Comparison of ENCODE assay signal across 8 cellular contexts in genomic region chr4:1347410-1347864, GRCh38. TPM values are rescaled to one million over a fixed set of nuclear protein-coding genes. Genes with fewer than 3 reads are reported as not detected.
A peak's percentile ranks its signal among the peaks of the same experiment; 100 is the strongest.
DNase-seq lines count a peak whose midpoint lies in the region; ATAC-seq and TF ChIP-seq lines count a peak whose summit lies in the region.

No MANE protein-coding gene starts in this region.

- no peaks in the 10 kb centered on the region; a peak in 1 of 4 replicates for H3K36me3 ChIP-seq in HCT116 (ENCODE audit: control insufficient read depth in 1 of 2, insufficient read depth in 2 of 2, low read length in 2 of 2)

- peak overlapping the region; percentile 82 for H3K27ac Mint-ChIP-seq in activated CD4-positive, alpha-beta T cell treated with anti-CD3 and anti-CD28 coated beads for 36 hours
- peak overlapping the region; percentile 87 for H3K27ac Mint-ChIP-seq in endothelial cell (ENCODE audit: unreplicated experiment)
- H3K27ac Mint-ChIP-seq in stimulated activated memory B cell treated with anti-CD40 and anti-IgM and Interleukin-4, amounts not matched to agents 10 μg/mL and 1 μg/mL and 100 μg/mL, for 72 hours: peak overlapping the region; percentile 84

- H3K9ac ChIP-seq in HCT116 (ENCODE audit: low read length): peak overlapping the region; percentile 85

- H3K4me1 ChIP-seq in HCT116 (ENCODE audit: control insufficient read depth in 1 of 2, insufficient read depth in 2 of 2, low read length in 2 of 2): peaks cover 8 to 32% of the 10 kb centered on the region in 2 experiments

- no peaks in the 10 kb centered on the region for H3K9me2 ChIP-seq in HCT116 (ENCODE audit: insufficient read depth)

- H3K36me3 Mint-ChIP-seq in activated CD4-positive, alpha-beta T cell treated with anti-CD3 and anti-CD28 coated beads for 36 hours (ENCODE audit: low read depth): peaks cover 9% of the 10 kb centered on the region
- H3K36me3 Mint-ChIP-seq in endothelial cell (ENCODE audit: low read depth, unreplicated experiment): peaks cover 16% of the 10 kb centered on the region
- H3K36me3 Mint-ChIP-seq in stimulated activated memory B cell treated with anti-CD40 and anti-IgM and Interleukin-4, amounts not matched to agents 10 μg/mL and 1 μg/mL and 100 μg/mL, for 72 hours: peaks cover 9% of the 10 kb centered on the region

- no peaks in the 10 kb centered on the region for H3K27me3 Mint-ChIP-seq in activated CD4-positive, alpha-beta T cell treated with anti-CD3 and anti-CD28 coated beads for 36 hours
- H3K27me3 Mint-ChIP-seq in endothelial cell (ENCODE audit: unreplicated experiment): peaks cover 17% of the 10 kb centered on the region
- H3K27me3 Mint-ChIP-seq in stimulated activated memory B cell treated with anti-CD40 and anti-IgM and Interleukin-4, amounts not matched to agents 10 μg/mL and 1 μg/mL and 100 μg/mL, for 72 hours: no peaks in the 10 kb centered on the region

- peak overlapping the region; percentile 99 for H3K27ac ChIP-seq in HCT116 (ENCODE audit: low read depth, low read length)

- RAD21 ChIA-PET in HCT116 (lab: Charles Lee; ENCODE audit: low non-redundant PET in 1 of 2, low total read pairs in 2 of 2, uncharacterized antibody in 2 of 2, unreplicated experiment in 2 of 2): no interaction called here

- no peak for TF ChIP-seq RAD21 in HCT116 (IDR thresholded peaks at IDR 0.05; ENCODE audit: low read depth)

- no peaks in the 10 kb centered on the region for H3K27me3 ChIP-seq in HCT116 (ENCODE audit: insufficient read depth, low read length)

- H3K4me2 ChIP-seq in HCT116 (ENCODE audit: low read length): peak overlapping the region; percentile 85

- no peaks in the 10 kb centered on the region for H3K9me3 Mint-ChIP-seq in activated CD4-positive, alpha-beta T cell treated with anti-CD3 and anti-CD28 coated beads for 36 hours (ENCODE audit: low read depth)
- H3K9me3 Mint-ChIP-seq in endothelial cell (ENCODE audit: unreplicated experiment): no peaks in the 10 kb centered on the region
- H3K9me3 Mint-ChIP-seq in stimulated activated memory B cell treated with anti-CD40 and anti-IgM and Interleukin-4, amounts not matched to agents 10 μg/mL and 1 μg/mL and 100 μg/mL, for 72 hours: no peaks in the 10 kb centered on the region

- H4K20me1 ChIP-seq in HCT116 (ENCODE audit: insufficient read depth): no peaks in the 10 kb centered on the region

- no peak for TF ChIP-seq POLR2A in HCT116 (IDR thresholded peaks at IDR 0.05; ENCODE audit: borderline replicate concordance, extremely low read depth, insufficient read depth, insufficient read length)

- H3K79me2 ChIP-seq in HCT116 (ENCODE audit: insufficient read depth, low read length): peaks cover 29% of the 10 kb centered on the region

- peak overlapping the region; percentile 86 for H3K4me3 Mint-ChIP-seq in activated CD4-positive, alpha-beta T cell treated with anti-CD3 and anti-CD28 coated beads for 36 hours
- H3K4me3 Mint-ChIP-seq in endothelial cell (ENCODE audit: unreplicated experiment): peak overlapping the region; percentile 90
- H3K4me3 Mint-ChIP-seq in stimulated activated memory B cell treated with anti-CD40 and anti-IgM and Interleukin-4, amounts not matched to agents 10 μg/mL and 1 μg/mL and 100 μg/mL, for 72 hours: peak overlapping the region; percentile 87

- no TSS peak for BruUV-seq in HCT116 (replicated peaks; lab: Mats Ljungman, UMichigan)

- peak; percentile 52 for DNase-seq in NCI-H748 (lab: John Stamatoyannopoulos, UW; ENCODE audit: unreplicated experiment)
- no peak for DNase-seq in NCI-H748 treated with DMSO at 0.1 percent for 48 hours (lab: John Stamatoyannopoulos, UW)
- no peak for DNase-seq in HCT116 (ENCODE audit: low read depth, low spot score)
- peak; percentile 54 for DNase-seq in LoVo (ENCODE audit: low spot score)
- peak; percentile 71 for DNase-seq in activated CD4-positive, alpha-beta T cell treated with anti-CD3 and anti-CD28 coated beads for 36 hours
- DNase-seq in endothelial cell (ENCODE audit: low spot score): peak; percentile 75
- DNase-seq in mesenteric fat pad (ENCODE audit: low spot score): peak; percentile 95

- H3K4me1 Mint-ChIP-seq in activated CD4-positive, alpha-beta T cell treated with anti-CD3 and anti-CD28 coated beads for 36 hours: peaks cover 44% of the 10 kb centered on the region
- H3K4me1 Mint-ChIP-seq in endothelial cell (ENCODE audit: unreplicated experiment): peaks cover 20% of the 10 kb centered on the region
- peaks cover 45% of the 10 kb centered on the region for H3K4me1 Mint-ChIP-seq in stimulated activated memory B cell treated with anti-CD40 and anti-IgM and Interleukin-4, amounts not matched to agents 10 μg/mL and 1 μg/mL and 100 μg/mL, for 72 hours

- no peaks in the 10 kb centered on the region for H3K9me3 ChIP-seq in HCT116 (ENCODE audit: control insufficient read depth in 1 of 2, insufficient read depth in 1 of 2, low read depth in 1 of 2, low read length in 2 of 2)

- peak overlapping the region; percentile 73 to 76 for H3K4me3 ChIP-seq in HCT116 (replicated peaks in 1 of 2; ENCODE audit: low read depth in 1 of 2, low read length in 2 of 2)

- CTCF ChIA-PET in HCT116 (lab: Charles Lee): interaction anchor here (1.0 kb wide), 1 partner anchor 9 kb away, joined by 5 read pairs; no protein-coding TSS in a partner anchor
- CTCF ChIA-PET in activated CD4-positive, alpha-beta T cell treated with anti-CD3 and anti-CD28 coated beads for 36 hours (lab: Charles Lee): interaction anchor here (0.6 to 2.3 kb wide), 6 partner anchors 9 to 216 kb away, joined by 3 to 9 read pairs (median 6); partner anchors contain the start of gene MAEA

- H2AFZ ChIP-seq in HCT116 (ENCODE audit: low read depth, low read length, poor library complexity, severe bottlenecking): no peak overlapping the region

- no peak for TF ChIP-seq CTCF in HCT116 (IDR thresholded peaks at IDR 0.05 in 2 of 3, conservative IDR thresholded peaks at IDR 0.05 in 1 of 3; ENCODE audit: borderline replicate concordance in 1 of 3, insufficient read depth in 1 of 3, low read depth in 2 of 3, low read length in 2 of 3)
- TF ChIP-seq CTCF in endothelial cell (IDR thresholded peaks at IDR 0.05; ENCODE audit: unreplicated experiment): no peak

- intact Hi-C loops in HCT116 (cut with micrococcal nuclease): loop anchor here (1.0 to 5.0 kb wide), 2 partner anchors 60 to 99 kb away; partner anchors contain the start of gene MAEA
- intact Hi-C loops in activated CD4-positive, alpha-beta T cell treated with anti-CD3 and anti-CD28 coated beads for 36 hours (cut with DNase I, micrococcal nuclease): loop anchor here (1.0 to 5.0 kb wide), 12 partner anchors 58 to 1615 kb away; partner anchors contain the start of genes ATP5ME (in 1 of the 2), DGKQ (in 1 of the 2), GAK (in 1 of the 2) and GRK4 (in 1 of the 2)

- ATAC-seq in HCT116: peak; percentile 43
- peak; percentile 16 for ATAC-seq in activated CD4-positive, alpha-beta T cell treated with anti-CD3 and anti-CD28 coated beads for 36 hours
- ATAC-seq in stimulated activated memory B cell treated with anti-CD40 and anti-IgM and Interleukin-4, amounts not matched to agents 10 μg/mL and 1 μg/mL and 100 μg/mL, for 72 hours: peak; percentile 55

- POLR2A ChIA-PET in HCT116 (lab: Charles Lee): interaction anchor here (1.3 to 2.1 kb wide), 3 partner anchors 15 to 99 kb away, joined by 3 to 8 read pairs (median 3); partner anchors contain the start of gene CTBP1
- POLR2A ChIA-PET in activated CD4-positive, alpha-beta T cell treated with anti-CD3 and anti-CD28 coated beads for 36 hours (lab: Charles Lee): interaction anchor here (0.6 to 1.0 kb wide), 3 partner anchors 57 to 424 kb away, joined by 3 to 5 read pairs (median 4); partner anchors contain the start of gene CTBP1

TF ChIP-seq in HCT116, 20 proteins besides CTCF, POLR2A, EP300 and RAD21:
- TF ChIP-seq FOSL1 (IDR thresholded peaks at IDR 0.05; ENCODE audit: low read depth) (no peak), MAX (IDR thresholded peaks at IDR 0.05) (no peak), ATF3 (IDR thresholded peaks at IDR 0.05) (no peak), POLR2AphosphoS5 (IDR thresholded peaks at IDR 0.05; ENCODE audit: low read depth, low read length) (peak; percentile 21; the same call in 1 of the 2 replicates), JUND (IDR thresholded peaks at IDR 0.05) (no peak), CEBPB (IDR thresholded peaks at IDR 0.05; ENCODE audit: low read depth) (no peak), ZFX (IDR thresholded peaks at IDR 0.05) (peak; percentile 93; the same call in 1 of the 2 replicates)

RNA-seq across cellular contexts. Expression of gene UVSSA, which starts 0.4 kb away (rescaled TPM):
- total RNA-seq in HCT116 (2021; ENCODE audit: unreplicated experiment): 30.5 TPM
- 12.1 and 15.2 TPM in 2 replicates for polyA plus RNA-seq in HCT116 (2012)
- 10 to 100 TPM; 14.8 to 18.1 TPM for total RNA-seq in activated CD4-positive, alpha-beta T cell treated with anti-CD3 and anti-CD28 coated beads for 36 hours
- total RNA-seq in endothelial cell (ENCODE audit: unreplicated experiment): 22.1 TPM
- total RNA-seq in mesenteric fat pad: 19.0 TPM

RNA-seq across cellular contexts. Expression of gene MAEA, which starts 57.7 kb away (rescaled TPM):
- total RNA-seq in HCT116 (2021; ENCODE audit: unreplicated experiment) (88.3 TPM), endothelial cell (ENCODE audit: unreplicated experiment) (68.2 TPM), mesenteric fat pad (46.8 TPM)
- 66.7 and 73.2 TPM in 2 replicates for polyA plus RNA-seq in HCT116 (2012)
- 10 to 100 TPM; 38.9 to 40.4 TPM for total RNA-seq in activated CD4-positive, alpha-beta T cell treated with anti-CD3 and anti-CD28 coated beads for 36 hours

RNA-seq across cellular contexts. Expression of gene NKX1-1, which starts 58.8 kb away (rescaled TPM):
- not detected for total RNA-seq in HCT116 (2021; ENCODE audit: unreplicated experiment)
- polyA plus RNA-seq in HCT116 (2012): not detected in 2 replicates
- not detected for total RNA-seq in activated CD4-positive, alpha-beta T cell treated with anti-CD3 and anti-CD28 coated beads for 36 hours
- not detected for total RNA-seq in endothelial cell (ENCODE audit: unreplicated experiment)
- not detected for total RNA-seq in mesenteric fat pad

Comparison
In these comparisons a context has a peak if more than half of its experiments do, and no peak if none do; other contexts are left out.
1. DNase-seq: peak in NCI-H748 (single experiment), LoVo (single experiment), activated CD4-positive, alpha-beta T cell treated with anti-CD3 and anti-CD28 coated beads for 36 hours (single experiment), endothelial cell (single experiment) and mesenteric fat pad (single experiment); none in NCI-H748 treated with DMSO at 0.1 percent for 48 hours (single experiment) and HCT116 (single experiment).
2. Peak in every context shown above with its lines, with median percentiles within 50 percentile points of each other: ATAC-seq, H3K27ac Mint-ChIP-seq and H3K4me3 Mint-ChIP-seq.